In genomic region chr11:103807806-103808205, GRCh38 we compare ENCODE assay signal across 24 cellular contexts.
DNase-seq lines count a peak whose midpoint lies in the region; TF ChIP-seq lines count a peak whose summit lies in the region.
"Had no signal": no experiment of that assay in that cellular context is flagged by ENCODE, and none has a peak within 500 bp of the region (broad histone marks: within the 10 kb centered on the region; RNA-seq: fewer than 3 reads in every experiment).

No MANE protein-coding gene starts in this region.

- H3K9me3 ChIP-seq in Caco-2 (no peaks in the 10 kb centered on the region), mesenchymal stem cell (ENCODE audit: control insufficient read depth, low read length) (no peaks in the 10 kb centered on the region)
- H3K9me3 ChIP-seq: gastroesophageal sphincter, testis, vagina had no signal

- no peak overlapping the region for H3K14ac ChIP-seq in mesenchymal stem cell (ENCODE audit: low read length in 2 of 2)

- H3K27me3 Mint-ChIP-seq in Caco-2 (ENCODE audit: insufficient read depth, unreplicated experiment), result no peaks in the 10 kb centered on the region
- no peaks in the 10 kb centered on the region for H3K27me3 Mint-ChIP-seq in osteocyte (ENCODE audit: unreplicated experiment)
- H3K27me3 Mint-ChIP-seq in endothelial cell (ENCODE audit: unreplicated experiment), result peaks cover 2% of the 10 kb centered on the region
- H3K27me3 Mint-ChIP-seq: progenitor cell of endocrine pancreas; stimulated activated naive B cell treated with anti-CD40 and anti-IgM and Interleukin-4, amounts not matched to agents 10 μg/mL and 1 μg/mL and 100 μg/mL, for 72 hours had no signal

- H3K18ac ChIP-seq in mesenchymal stem cell (ENCODE audit: low read depth in 1 of 2, low read length in 2 of 2), result no peak overlapping the region

- H3K4me3 ChIP-seq in Caco-2 (ENCODE audit: low read depth, low read length) (no peak overlapping the region), cardiac fibroblast (replicated peaks in 1 of 2; ENCODE audit: low read depth in 2 of 2, low read length in 2 of 2) (no peak overlapping the region), mesenchymal stem cell (ENCODE audit: insufficient read depth in 1 of 2, low read depth in 1 of 2, low read length in 2 of 2) (no peak overlapping the region)
- H3K4me3 ChIP-seq: gastroesophageal sphincter, skin epidermis, testis, vagina had no signal

- H3K27me3 ChIP-seq in Caco-2 (replicated peaks; ENCODE audit: control insufficient read depth, insufficient read depth, low read length), result no peaks in the 10 kb centered on the region
- no peaks in the 10 kb centered on the region for H3K27me3 ChIP-seq in mesenchymal stem cell (ENCODE audit: control insufficient read depth in 1 of 2, insufficient read depth in 1 of 2, low read length in 2 of 2)
- H3K27me3 ChIP-seq: gastroesophageal sphincter, testis, vagina had no signal

- no peak overlapping the region for H2BK120ac ChIP-seq in mesenchymal stem cell (ENCODE audit: low read depth, low read length)

- no peak overlapping the region for H2AFZ ChIP-seq in mesenchymal stem cell (ENCODE audit: low read depth, low read length)

- H4K8ac ChIP-seq in mesenchymal stem cell (ENCODE audit: low read length), result no peak overlapping the region

- no peak for TF ChIP-seq CTCF in Caco-2 (IDR thresholded peaks at IDR 0.05; ENCODE audit: insufficient read depth in 1 of 2, low read depth in 1 of 2, low read length in 1 of 2, severe bottlenecking in 1 of 2, unreplicated experiment in 1 of 2)
- no peak for TF ChIP-seq CTCF in cardiac fibroblast (IDR thresholded peaks at IDR 0.05; ENCODE audit: low read depth, low read length)
- TF ChIP-seq CTCF in osteocyte (IDR thresholded peaks at IDR 0.05), result no peak
- TF ChIP-seq CTCF in endothelial cell (IDR thresholded peaks at IDR 0.05; ENCODE audit: unreplicated experiment), result no peak

- peaks cover 18% of the 10 kb centered on the region for H3K4me1 Mint-ChIP-seq in Caco-2 (ENCODE audit: low read depth, unreplicated experiment)
- peaks cover 38% of the 10 kb centered on the region for H3K4me1 Mint-ChIP-seq in osteocyte (ENCODE audit: unreplicated experiment)
- H3K4me1 Mint-ChIP-seq in endothelial cell (ENCODE audit: unreplicated experiment), result peaks cover 2% of the 10 kb centered on the region
- H3K4me1 Mint-ChIP-seq: neural crest cell; stimulated activated naive B cell treated with anti-CD40 and anti-IgM and Interleukin-4, amounts not matched to agents 10 μg/mL and 1 μg/mL and 100 μg/mL, for 72 hours had no signal

- peaks cover 27% of the 10 kb centered on the region for H3K9me3 Mint-ChIP-seq in Caco-2 (ENCODE audit: unreplicated experiment)
- H3K9me3 Mint-ChIP-seq in osteocyte (ENCODE audit: unreplicated experiment), result no peaks in the 10 kb centered on the region
- H3K9me3 Mint-ChIP-seq in endothelial cell (ENCODE audit: unreplicated experiment), result no peaks in the 10 kb centered on the region
- H3K9me3 Mint-ChIP-seq: activated T-cell treated with anti-CD3 and anti-CD28 coated beads, Interleukin-2, amount 50 U/mL, for 4 hours; neural crest cell; stimulated activated naive B cell treated with anti-CD40 and anti-IgM and Interleukin-4, amounts not matched to agents 10 μg/mL and 1 μg/mL and 100 μg/mL, for 72 hours had no signal

- no peak overlapping the region for H3K4ac ChIP-seq in mesenchymal stem cell (ENCODE audit: low read depth in 1 of 2, low read length in 2 of 2)

- H2BK12ac ChIP-seq in mesenchymal stem cell (ENCODE audit: low read length in 2 of 2), result no peak overlapping the region

- H3K36me3 Mint-ChIP-seq in Caco-2 (ENCODE audit: insufficient read depth, unreplicated experiment) (no peaks in the 10 kb centered on the region), osteocyte (ENCODE audit: unreplicated experiment) (no peaks in the 10 kb centered on the region), endothelial cell (ENCODE audit: low read depth, unreplicated experiment) (no peaks in the 10 kb centered on the region)
- H3K36me3 Mint-ChIP-seq: stimulated activated naive B cell treated with anti-CD40 and anti-IgM and Interleukin-4, amounts not matched to agents 10 μg/mL and 1 μg/mL and 100 μg/mL, for 72 hours had no signal

- no peak overlapping the region for H3K4me2 ChIP-seq in mesenchymal stem cell (ENCODE audit: low read length, poor library complexity, severe bottlenecking)

- POLR2A ChIA-PET in Caco-2 (lab: Charles Lee), result no interaction called here

- no peak overlapping the region for H4K91ac ChIP-seq in mesenchymal stem cell (ENCODE audit: low read length)

- peaks cover 49% of the 10 kb centered on the region for H3K4me1 ChIP-seq in Caco-2
- no peaks in the 10 kb centered on the region for H3K4me1 ChIP-seq in mesenchymal stem cell (ENCODE audit: control insufficient read depth, insufficient read depth, low read depth, low read length)
- H3K4me1 ChIP-seq: testis had no signal

- intact Hi-C loops in Caco-2 (cut with micrococcal nuclease; ENCODE audit: unreplicated experiment), result no loop called here

- H3K4me3 Mint-ChIP-seq in Caco-2 (ENCODE audit: unreplicated experiment) (no peak overlapping the region), osteocyte (ENCODE audit: unreplicated experiment) (no peak overlapping the region), endothelial cell (ENCODE audit: unreplicated experiment) (no peak overlapping the region)
- H3K4me3 Mint-ChIP-seq: activated T-cell treated with anti-CD3 and anti-CD28 coated beads, Interleukin-2, amount 50 U/mL, for 4 hours; neural crest cell; stimulated activated naive B cell treated with anti-CD40 and anti-IgM and Interleukin-4, amounts not matched to agents 10 μg/mL and 1 μg/mL and 100 μg/mL, for 72 hours had no signal

- CTCF ChIA-PET in Caco-2 (lab: Charles Lee), result no interaction called here

- no peak overlapping the region for H2BK15ac ChIP-seq in mesenchymal stem cell (ENCODE audit: low read depth, poor library complexity, severe bottlenecking)

- DNase-seq in Caco-2 (no peak), NCI-H446 (lab: John Stamatoyannopoulos, UW) (peak; percentile 26 to 60), cardiac fibroblast (ENCODE audit: low read depth in 2 of 2) (peak; percentile 30 to 74), mesenchymal stem cell (no peak), osteocyte (ENCODE audit: extremely low spot score, unreplicated experiment) (no peak), endothelial cell (ENCODE audit: low spot score) (no peak), NCI-H146 treated with DMSO at 0.1 percent for 48 hours (lab: John Stamatoyannopoulos, UW; ENCODE audit: unreplicated experiment) (no peak), islet precursor cell (no peak)
- DNase-seq: activated CD4-positive, alpha-beta T cell treated with anti-CD3 and anti-CD28 coated beads for 4 hours; activated naive CD4-positive, alpha-beta T cell treated with Interleukin-2 at 50 U/mL for 16 hours; activated T-cell treated with anti-CD3 and anti-CD28 coated beads, Interleukin-2, amount 50 U/mL, for 4 hours; amygdala; central memory CD4-positive, alpha-beta T cell; DMS53; NCI-H2029; stimulated activated CD4-positive, alpha-beta T cell treated with anti-CD3 and anti-CD28 coated beads, Interleukin-2, amount 100 ng/mL, for 48 hours; stimulated activated naive B cell treated with anti-CD40 and anti-IgM and Interleukin-4, amounts not matched to agents 10 μg/mL and 1 μg/mL and 100 μg/mL, for 72 hours; testis had no signal

- no peaks in the 10 kb centered on the region for H3K79me1 ChIP-seq in mesenchymal stem cell (replicated peaks; ENCODE audit: low read length, poor library complexity, severe bottlenecking)

- H3K23ac ChIP-seq in mesenchymal stem cell (ENCODE audit: low read length in 2 of 2), result no peak overlapping the region

- H2AK5ac ChIP-seq in mesenchymal stem cell (ENCODE audit: low read length, severe bottlenecking), result peak overlapping the region; percentile 74

- WGBS in mesenchymal stem cell, result 79% methylated on average over 1 of the region's 1 CpG

- H3K27ac ChIP-seq in mesenchymal stem cell (ENCODE audit: low read length, poor library complexity, severe bottlenecking), result no peak overlapping the region
- H3K27ac ChIP-seq: epithelial cell of prostate, gastroesophageal sphincter, skin epidermis, testis, vagina had no signal

- H3K27ac Mint-ChIP-seq in Caco-2 (ENCODE audit: unreplicated experiment) (peak overlapping the region; percentile 3), osteocyte (ENCODE audit: unreplicated experiment) (no peak overlapping the region), endothelial cell (ENCODE audit: unreplicated experiment) (no peak overlapping the region)
- H3K27ac Mint-ChIP-seq: progenitor cell of endocrine pancreas; stimulated activated naive B cell treated with anti-CD40 and anti-IgM and Interleukin-4, amounts not matched to agents 10 μg/mL and 1 μg/mL and 100 μg/mL, for 72 hours had no signal

- no peaks in the 10 kb centered on the region for H3K36me3 ChIP-seq in Caco-2 (ENCODE audit: control insufficient read depth, insufficient read depth, low read length)
- no peaks in the 10 kb centered on the region for H3K36me3 ChIP-seq in mesenchymal stem cell (ENCODE audit: control insufficient read depth in 1 of 2, insufficient read depth in 2 of 2, low read depth in 1 of 2, low read length in 2 of 2)
- H3K36me3 ChIP-seq: gastroesophageal sphincter, vagina had no signal

- H3K9ac ChIP-seq in mesenchymal stem cell (ENCODE audit: low read length), result no peak overlapping the region

- BruUV-seq in Caco-2 (replicated peaks; lab: Mats Ljungman, UMichigan), result no TSS peak

- H2BK5ac ChIP-seq in mesenchymal stem cell (ENCODE audit: low read depth, low read length, poor library complexity, severe bottlenecking), result no peak overlapping the region

Comparison
In these comparisons a context has a peak if more than half of its experiments do, and no peak if none do; other contexts are left out.
1. DNase-seq: peak in NCI-H446 (2 of 2) and cardiac fibroblast (2 of 2); none in Caco-2 (0 of 2), mesenchymal stem cell (single experiment), osteocyte (single experiment), endothelial cell (single experiment), NCI-H146 treated with DMSO at 0.1 percent for 48 hours (single experiment) and islet precursor cell (single experiment).